In the genomic region with DNA sequence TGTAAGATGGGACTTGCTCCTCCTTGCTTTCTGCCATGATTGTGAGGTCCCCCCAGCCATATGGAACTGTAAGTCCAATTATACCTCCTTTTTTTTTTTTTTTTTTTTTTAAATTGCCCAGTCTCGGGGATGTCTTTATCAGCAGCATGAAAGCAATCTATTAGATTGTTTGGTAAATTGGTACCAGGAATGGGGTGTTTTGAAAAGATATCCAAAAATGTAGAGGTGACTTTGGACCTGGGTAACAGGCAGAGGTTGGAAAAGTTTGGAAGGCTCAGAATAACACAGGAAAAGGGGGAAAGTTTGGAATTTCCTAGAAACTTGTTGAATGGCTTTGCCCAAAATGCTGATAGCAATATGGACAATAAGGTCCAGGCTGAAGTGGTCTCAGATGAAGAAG, we compare ENCODE assay signal across 34 cellular contexts.
DNase-seq lines count a peak whose midpoint lies in the region; ATAC-seq, FAIRE-seq and TF ChIP-seq lines count a peak whose summit lies in the region.
"Had no signal": no experiment of that assay in that cellular context is flagged by ENCODE, and none has a peak within 500 bp of the region (broad histone marks: within the 10 kb centered on the region; RNA-seq: fewer than 3 reads in every experiment).

No MANE protein-coding gene starts in this region.

- in situ Hi-C loops in K562 (cut with MboI): no loop called here

- H3K79me2 ChIP-seq in Karpas-422 (ENCODE audit: low read length): no peaks in the 10 kb centered on the region
- no peaks in the 10 kb centered on the region for H3K79me2 ChIP-seq in K562 (ENCODE audit: control insufficient read depth, insufficient read depth, low read length)

- peak; percentile 15 for DNase-seq in Karpas-422
- DNase-seq in K562 (ENCODE audit: extremely low read depth in 1 of 4, low spot score in 3 of 4): no peak
- DNase-seq in ovary: no peak
- DNase-seq in activated naive CD4-positive, alpha-beta T cell treated with anti-CD3 and anti-CD28 coated beads, Interleukin-2, amount 50 U/mL, for 72 hours (ENCODE audit: low spot score in 2 of 2): no peak
- DNase-seq: 8988T; ACHN; AML-193; BE2C; C1 segment of cervical spinal cord; Caco-2; Calu3; CD4-positive, alpha-beta memory T cell; CD4-positive, alpha-beta T cell; CD4-positive, CD25-positive, alpha-beta regulatory T cell; CD8-positive, alpha-beta memory T cell; CD8-positive, alpha-beta T cell; COR-L47; DMS 273 treated with DMSO at 0.1 percent for 48 hours; DMS153; DMS79; DMS79 treated with DMSO at 0.1 percent for 48 hours; DND-41; EL had no signal

- H3K9me3 ChIP-seq in HEK293 (ENCODE audit: control insufficient read depth, insufficient read depth, low read depth, low read length) (no peaks in the 10 kb centered on the region), Karpas-422 (ENCODE audit: low read length) (no peaks in the 10 kb centered on the region), K562 (replicated peaks; ENCODE audit: control insufficient read depth, insufficient read depth, low read depth, low read length) (no peaks in the 10 kb centered on the region), ovary (no peaks in the 10 kb centered on the region)
- H3K9me3 ChIP-seq: BE2C, Caco-2 had no signal

- no peak overlapping the region for H3K27ac ChIP-seq in HEK293 (ENCODE audit: extremely low read depth, low read depth, low read length)
- no peak overlapping the region for H3K27ac ChIP-seq in Karpas-422 (ENCODE audit: low read length)
- H3K27ac ChIP-seq in K562 (ENCODE audit: extremely low read depth, low read depth, low read length): no peak overlapping the region
- no peak overlapping the region for H3K27ac ChIP-seq in ovary
- H3K27ac ChIP-seq: 22Rv1; A549; BLaER1; BLaER1 treated with 17β-estradiol and CSF1 and Interleukin-3, amounts not matched to agents 10 nM and 100 nM; C4-2B had no signal

- H4K20me1 ChIP-seq in Karpas-422 (ENCODE audit: insufficient read depth, low read depth, low read length) (no peaks in the 10 kb centered on the region), K562 (replicated peaks; ENCODE audit: control insufficient read depth, insufficient read depth, low read length) (no peaks in the 10 kb centered on the region)
- H4K20me1 ChIP-seq: BLaER1; BLaER1 treated with 17β-estradiol and CSF1 and Interleukin-3, amounts not matched to agents 10 nM and 100 nM had no signal

- intact Hi-C loops in K562 (cut with micrococcal nuclease) (no loop called here), ovary (cut with DNase I) (no loop called here)

- WGBS in K562 (ENCODE audit: insufficient coverage, low coverage, missing lambda C conversion rate): 0% methylated on average over 1 of the region's 1 CpG
- WGBS in ovary, 3 donors: 88 to 95% (median 89%) methylated on average over 1 of the region's 1 CpG

- H3K27me3 ChIP-seq in Karpas-422 (ENCODE audit: low read length) (no peaks in the 10 kb centered on the region; the same call in 1 of the 2 replicates), K562 (ENCODE audit: control insufficient read depth in 2 of 2, insufficient read depth in 2 of 2, low read length in 2 of 2) (no peaks in the 10 kb centered on the region), ovary (no peaks in the 10 kb centered on the region)
- H3K27me3 ChIP-seq: BE2C; BLaER1; BLaER1 treated with 17β-estradiol and CSF1 and Interleukin-3, amounts not matched to agents 10 nM and 100 nM had no signal

- FAIRE-seq in K562 (lab: Jason Lieb, UNC): no peak
- FAIRE-seq: A204.1, A549, D721Med had no signal

- TF ChIP-seq POLR2A in K562 (conservative IDR thresholded peaks at IDR 0.05): no peak
- TF ChIP-seq POLR2A in ovary (IDR thresholded peaks at IDR 0.05): no peak

- TF ChIP-seq EP300 in K562 (IDR thresholded peaks at IDR 0.05; ENCODE audit: low read length) (no peak), ovary (IDR thresholded peaks at IDR 0.05) (no peak)

- CTCF ChIA-PET in HEK293 (lab: Yijun Ruan, JAX) (no interaction called here), K562 (lab: Yijun Ruan, JAX; ENCODE audit: low intra/inter-chr PET ratio) (no interaction called here)

- peaks cover 5 to 11% of the 10 kb centered on the region in 2 donors for H3K36me3 Mint-ChIP-seq in activated naive CD4-positive, alpha-beta T cell treated with anti-CD3 and anti-CD28 coated beads, Interleukin-2, amount 50 U/mL, for 72 hours
- H3K36me3 Mint-ChIP-seq: CD14-positive monocyte; CD4-positive, alpha-beta memory T cell; CD4-positive, CD25-positive, alpha-beta regulatory T cell; CD8-positive, alpha-beta memory T cell; CD8-positive, alpha-beta T cell had no signal

- no peaks in the 10 kb centered on the region for H3K9me1 ChIP-seq in K562 (ENCODE audit: control insufficient read depth, insufficient read depth, low read length)

- H3K36me3 ChIP-seq in HEK293 (ENCODE audit: control insufficient read depth in 2 of 2, insufficient read depth in 1 of 2, low read length in 2 of 2) (no peaks in the 10 kb centered on the region), Karpas-422 (ENCODE audit: insufficient read depth, low read length) (no peaks in the 10 kb centered on the region), K562 (ENCODE audit: control insufficient read depth, insufficient read depth, low read length) (no peaks in the 10 kb centered on the region), ovary (no peaks in the 10 kb centered on the region)
- H3K36me3 ChIP-seq: BE2C; BLaER1; BLaER1 treated with 17β-estradiol and CSF1 and Interleukin-3, amounts not matched to agents 10 nM and 100 nM had no signal

- H3K4me3 ChIP-seq in HEK293 (ENCODE audit: low read depth, low read length) (no peak overlapping the region), Karpas-422 (ENCODE audit: low read length) (no peak overlapping the region), K562 (no peak overlapping the region), ovary (no peak overlapping the region)
- H3K4me3 ChIP-seq: A549; BLaER1; BLaER1 treated with 17β-estradiol and CSF1 and Interleukin-3, amounts not matched to agents 10 nM and 100 nM had no signal

- H3K9me3 Mint-ChIP-seq in activated naive CD4-positive, alpha-beta T cell treated with anti-CD3 and anti-CD28 coated beads, Interleukin-2, amount 50 U/mL, for 72 hours: peaks cover 15 to 16% of the 10 kb centered on the region in 2 donors

- H2AFZ ChIP-seq in Karpas-422 (ENCODE audit: low read length): no peak overlapping the region
- no peak overlapping the region for H2AFZ ChIP-seq in K562 (ENCODE audit: low read depth, low read length)

- H3K4me2 ChIP-seq in Karpas-422 (ENCODE audit: low read depth, low read length, poor library complexity, severe bottlenecking) (no peak overlapping the region), K562 (ENCODE audit: insufficient read depth, low read length) (no peak overlapping the region)
- H3K4me2 ChIP-seq: A549; BLaER1; BLaER1 treated with 17β-estradiol and CSF1 and Interleukin-3, amounts not matched to agents 10 nM and 100 nM had no signal

- BruUV-seq in K562 (replicated peaks; lab: Mats Ljungman, UMichigan): no TSS peak

- H3K4me1 ChIP-seq in HEK293 (ENCODE audit: control insufficient read depth, insufficient read depth, low read length) (no peaks in the 10 kb centered on the region), Karpas-422 (ENCODE audit: low read length) (no peaks in the 10 kb centered on the region), K562 (replicated peaks in 1 of 2; ENCODE audit: control insufficient read depth in 2 of 2, insufficient read depth in 2 of 2, low read length in 2 of 2) (no peaks in the 10 kb centered on the region), ovary (ENCODE audit: insufficient read depth) (no peaks in the 10 kb centered on the region)
- H3K4me1 ChIP-seq: A549; BLaER1; BLaER1 treated with 17β-estradiol and CSF1 and Interleukin-3, amounts not matched to agents 10 nM and 100 nM; Caco-2 had no signal

- no peaks in the 10 kb centered on the region for H3K9me2 ChIP-seq in Karpas-422 (replicated peaks; ENCODE audit: insufficient read depth, low read length)

- ATAC-seq in K562: no peak
- no peak for ATAC-seq in activated naive CD4-positive, alpha-beta T cell treated with anti-CD3 and anti-CD28 coated beads, Interleukin-2, amount 50 U/mL, for 72 hours
- no peak for ATAC-seq in GM21619 (IDR thresholded peaks at IDR 0.05; ENCODE audit: unreplicated experiment)
- ATAC-seq: A549; CD8-positive, alpha-beta T cell had no signal

- TF ChIP-seq CTCF in HEK293 (tag by site-specific recombination; IDR thresholded peaks at IDR 0.05) (no peak), K562 (IDR thresholded peaks at IDR 0.05 in 2 of 3, conservative IDR thresholded peaks at IDR 0.05 in 1 of 3; ENCODE audit: insufficient read depth in 2 of 3, low read depth in 1 of 3, low read length in 3 of 3) (no peak), ovary (IDR thresholded peaks at IDR 0.05) (no peak)

- TF ChIP-seq RAD21 in K562 (CRISPR knock-in tag; conservative IDR thresholded peaks at IDR 0.05 in 1 of 2, IDR thresholded peaks at IDR 0.05 in 1 of 2): no peak

- H3K27ac Mint-ChIP-seq in activated naive CD4-positive, alpha-beta T cell treated with anti-CD3 and anti-CD28 coated beads, Interleukin-2, amount 50 U/mL, for 72 hours: no peak overlapping the region
- H3K27ac Mint-ChIP-seq: B cell; CD14-positive monocyte; CD4-positive, alpha-beta memory T cell; CD4-positive, alpha-beta T cell; CD4-positive, CD25-positive, alpha-beta regulatory T cell; CD8-positive, alpha-beta memory T cell; CD8-positive, alpha-beta T cell had no signal

- no peak overlapping the region for H3K9ac ChIP-seq in Karpas-422 (ENCODE audit: low read length)
- H3K9ac ChIP-seq in K562 (ENCODE audit: insufficient read depth in 1 of 2, low read depth in 2 of 2, low read length in 2 of 2): no peak overlapping the region
- H3K9ac ChIP-seq: BLaER1; BLaER1 treated with 17β-estradiol and CSF1 and Interleukin-3, amounts not matched to agents 10 nM and 100 nM had no signal

- POLR2A ChIA-PET in HEK293 (lab: Yijun Ruan, JAX) (no interaction called here), K562 (lab: Yijun Ruan, JAX) (no interaction called here)

TF ChIP-seq in HEK293, 187 proteins besides CTCF, POLR2A, EP300 and RAD21:
- peak; percentile 62; the same call in 1 of the 2 replicates for TF ChIP-seq ZNF707 (tag by site-specific recombination; IDR thresholded peaks at IDR 0.05)
- TF ChIP-seq ZNF549 (tag by site-specific recombination; IDR thresholded peaks at IDR 0.05): no peak

TF ChIP-seq in K562, 482 proteins besides CTCF, POLR2A, EP300 and RAD21 (continues in another document):
- TF ChIP-seq CHD4 (IDR thresholded peaks at IDR 0.05; ENCODE audit: insufficient read depth, insufficient replicate concordance, low read depth, low read length, poor library complexity, severe bottlenecking) (no peak), ZNF212 (CRISPR knock-in tag; IDR thresholded peaks at IDR 0.05) (no peak)
